In genomic region chr20:57609842-57610167, GRCh38 we compare ENCODE assay signal across 22 cellular contexts. TPM values are rescaled to one million over a fixed set of nuclear protein-coding genes. Genes with fewer than 3 reads are reported as not detected.
DNase-seq lines count a peak whose midpoint lies in the region; ATAC-seq, FAIRE-seq and TF ChIP-seq lines count a peak whose summit lies in the region.
"Had no signal": no experiment of that assay in that cellular context is flagged by ENCODE, and none has a peak within 500 bp of the region (broad histone marks: within the 10 kb centered on the region; RNA-seq: fewer than 3 reads in every experiment).

No MANE protein-coding gene starts in this region.

- no peak for TF ChIP-seq RAD21 in K562 (CRISPR knock-in tag; conservative IDR thresholded peaks at IDR 0.05 in 1 of 2, IDR thresholded peaks at IDR 0.05 in 1 of 2)

- no peak for TF ChIP-seq POLR2A in K562 (conservative IDR thresholded peaks at IDR 0.05)
- TF ChIP-seq POLR2A in spleen (IDR thresholded peaks at IDR 0.05): no peak

- peaks cover 30% of the 10 kb centered on the region for H4K20me1 ChIP-seq in DND-41 (ENCODE audit: insufficient read depth, low read length)
- H4K20me1 ChIP-seq in K562 (replicated peaks; ENCODE audit: control insufficient read depth, insufficient read depth, low read length): peaks cover 4% of the 10 kb centered on the region; the same call in 1 of the 2 replicates

- TF ChIP-seq EP300 in K562 (IDR thresholded peaks at IDR 0.05; ENCODE audit: low read length): no peak

- in situ Hi-C loops in K562 (cut with MboI): loop anchor here (25.0 kb wide), 1 partner anchor 602 kb away; no protein-coding TSS in a partner anchor

- FAIRE-seq in K562 (lab: Jason Lieb, UNC): no peak
- FAIRE-seq: H54, small intestine had no signal

- H3K27me3 ChIP-seq in DND-41 (ENCODE audit: insufficient read depth, low read length, poor library complexity) (peaks cover 40% of the 10 kb centered on the region), K562 (ENCODE audit: control insufficient read depth in 2 of 2, insufficient read depth in 2 of 2, low read length in 2 of 2) (peaks cover 16 to 49% of the 10 kb centered on the region in 2 experiments; a peak in 4 of 5 replicates), spleen (replicated peaks in 1 of 7) (no peaks in the 10 kb centered on the region)

- no peak overlapping the region for H3K4me3 Mint-ChIP-seq in activated naive CD4-positive, alpha-beta T cell treated with anti-CD3 and anti-CD28 coated beads for 36 hours
- H3K4me3 Mint-ChIP-seq in endothelial cell (ENCODE audit: unreplicated experiment): no peak overlapping the region
- no peak overlapping the region for H3K4me3 Mint-ChIP-seq in effector memory CD8-positive, alpha-beta T cell
- H3K4me3 Mint-ChIP-seq: CD4-positive, alpha-beta memory T cell; nephron had no signal

- no peak for DNase-seq in DND-41
- no peak for DNase-seq in HFF-Myc (ENCODE audit: extremely low read depth, low read depth)
- DNase-seq in K562 (ENCODE audit: extremely low read depth in 1 of 4, low spot score in 3 of 4): no peak
- peak; percentile 36 for DNase-seq in spleen
- no peak for DNase-seq in activated naive CD4-positive, alpha-beta T cell treated with anti-CD3 and anti-CD28 coated beads for 36 hours
- DNase-seq in endothelial cell (ENCODE audit: low spot score): no peak
- no peak for DNase-seq in effector memory CD8-positive, alpha-beta T cell
- DNase-seq: activated CD4-positive, alpha-beta T cell treated with anti-CD3 and anti-CD28 coated beads, Interleukin-2, amount 50 U/mL, for 1 hour; activated naive CD4-positive, alpha-beta T cell treated with Interleukin-2 at 50 U/mL for 16 hours; activated T-cell treated with anti-CD3 and anti-CD28 coated beads for 4 hours; CD4-positive, alpha-beta memory T cell; DMS79; foreskin keratinocyte; KG1; NCI-H1105 treated with DMSO at 0.1 percent for 48 hours; small intestine; stimulated activated CD4-positive, alpha-beta T cell treated with anti-CD3 and anti-CD28 coated beads, Interleukin-4, amount 100 ng/mL, for 4 hours; substantia nigra had no signal

- H3K9ac ChIP-seq in DND-41 (ENCODE audit: low read depth, low read length): no peak overlapping the region
- H3K9ac ChIP-seq in K562 (ENCODE audit: insufficient read depth in 1 of 2, low read depth in 2 of 2, low read length in 2 of 2): no peak overlapping the region

- CTCF ChIA-PET in K562 (lab: Yijun Ruan, JAX; ENCODE audit: low intra/inter-chr PET ratio): no interaction called here
- CTCF ChIA-PET in activated naive CD4-positive, alpha-beta T cell treated with anti-CD3 and anti-CD28 coated beads for 36 hours (lab: Charles Lee): no interaction called here

- no peaks in the 10 kb centered on the region for H3K9me3 ChIP-seq in DND-41 (ENCODE audit: insufficient read depth, low read length, severe bottlenecking)
- no peaks in the 10 kb centered on the region for H3K9me3 ChIP-seq in K562 (replicated peaks; ENCODE audit: control insufficient read depth, insufficient read depth, low read depth, low read length)
- no peaks in the 10 kb centered on the region for H3K9me3 ChIP-seq in spleen
- H3K9me3 ChIP-seq: psoas muscle had no signal

- TF ChIP-seq CTCF in DND-41 (IDR thresholded peaks at IDR 0.05; ENCODE audit: borderline replicate concordance, extremely low read depth, low read length, poor library complexity, severe bottlenecking): peak; percentile 31
- peak; percentile 19 for TF ChIP-seq CTCF in HFF-Myc (IDR thresholded peaks at IDR 0.05; ENCODE audit: low read depth, low read length, missing control alignments)
- TF ChIP-seq CTCF in K562 (IDR thresholded peaks at IDR 0.05 in 2 of 3, conservative IDR thresholded peaks at IDR 0.05 in 1 of 3; ENCODE audit: insufficient read depth in 2 of 3, low read depth in 1 of 3, low read length in 3 of 3): peak in 1 of 3 experiments; percentile 40; a peak in 1 of 6 replicates
- TF ChIP-seq CTCF in spleen (IDR thresholded peaks at IDR 0.05 in 8 of 11, conservative IDR thresholded peaks at IDR 0.05 in 3 of 11): no peak
- no peak for TF ChIP-seq CTCF in endothelial cell (IDR thresholded peaks at IDR 0.05; ENCODE audit: unreplicated experiment)

- H3K9me1 ChIP-seq in K562 (ENCODE audit: control insufficient read depth, insufficient read depth, low read length): no peaks in the 10 kb centered on the region

- no peak overlapping the region for H2AFZ ChIP-seq in DND-41 (ENCODE audit: low read depth, low read length)
- no peak overlapping the region for H2AFZ ChIP-seq in K562 (ENCODE audit: low read depth, low read length)

- H3K36me3 ChIP-seq in DND-41 (ENCODE audit: insufficient read depth, low read length): no peaks in the 10 kb centered on the region
- no peaks in the 10 kb centered on the region for H3K36me3 ChIP-seq in K562 (ENCODE audit: control insufficient read depth, insufficient read depth, low read length)
- peaks cover 0 to 83% (median 39%) of the 10 kb centered on the region in 6 donors for H3K36me3 ChIP-seq in spleen

- ATAC-seq in DND-41 (ENCODE audit: insufficient read depth, low read depth) (peak; percentile 62), K562 (peak; percentile 56)
- ATAC-seq in effector memory CD8-positive, alpha-beta T cell (replicated peaks): no peak
- ATAC-seq: foreskin keratinocyte, psoas muscle had no signal

- no peaks in the 10 kb centered on the region for H3K79me2 ChIP-seq in DND-41 (ENCODE audit: insufficient read depth, low read length)
- H3K79me2 ChIP-seq in K562 (ENCODE audit: control insufficient read depth, insufficient read depth, low read length): no peaks in the 10 kb centered on the region

- peaks cover 9% of the 10 kb centered on the region for H3K36me3 Mint-ChIP-seq in activated naive CD4-positive, alpha-beta T cell treated with anti-CD3 and anti-CD28 coated beads for 36 hours (ENCODE audit: low read depth)
- peaks cover 2% of the 10 kb centered on the region for H3K36me3 Mint-ChIP-seq in endothelial cell (ENCODE audit: low read depth, unreplicated experiment)
- peaks cover 75% of the 10 kb centered on the region for H3K36me3 Mint-ChIP-seq in effector memory CD8-positive, alpha-beta T cell (ENCODE audit: insufficient read depth)

- H3K27me3 Mint-ChIP-seq in activated naive CD4-positive, alpha-beta T cell treated with anti-CD3 and anti-CD28 coated beads for 36 hours (ENCODE audit: low read depth): no peaks in the 10 kb centered on the region
- H3K27me3 Mint-ChIP-seq in endothelial cell (ENCODE audit: unreplicated experiment): peaks cover 5% of the 10 kb centered on the region
- H3K27me3 Mint-ChIP-seq in effector memory CD8-positive, alpha-beta T cell: no peaks in the 10 kb centered on the region
- H3K27me3 Mint-ChIP-seq: CD4-positive, alpha-beta memory T cell had no signal

- H3K27ac ChIP-seq in DND-41 (ENCODE audit: low read length): no peak overlapping the region
- no peak overlapping the region for H3K27ac ChIP-seq in K562 (ENCODE audit: extremely low read depth, low read depth, low read length)
- no peak overlapping the region for H3K27ac ChIP-seq in spleen
- H3K27ac ChIP-seq: coronary artery, foreskin keratinocyte, psoas muscle had no signal

- H3K4me3 ChIP-seq in DND-41 (ENCODE audit: low read depth in 1 of 2, low read length in 2 of 2) (no peak overlapping the region), HFF-Myc (replicated peaks; ENCODE audit: low read depth, low read length) (no peak overlapping the region), K562 (no peak overlapping the region), spleen (no peak overlapping the region)
- H3K4me3 ChIP-seq: coronary artery, psoas muscle had no signal

- no peak overlapping the region for H3K4me2 ChIP-seq in DND-41 (ENCODE audit: insufficient read depth, low read length)
- no peak overlapping the region for H3K4me2 ChIP-seq in K562 (ENCODE audit: insufficient read depth, low read length)

- H3K9me3 Mint-ChIP-seq in activated naive CD4-positive, alpha-beta T cell treated with anti-CD3 and anti-CD28 coated beads for 36 hours: no peaks in the 10 kb centered on the region
- H3K9me3 Mint-ChIP-seq in endothelial cell (ENCODE audit: unreplicated experiment): no peaks in the 10 kb centered on the region
- H3K9me3 Mint-ChIP-seq in effector memory CD8-positive, alpha-beta T cell: no peaks in the 10 kb centered on the region
- H3K9me3 Mint-ChIP-seq: CD4-positive, alpha-beta memory T cell; nephron had no signal

- intact Hi-C loops in K562 (cut with micrococcal nuclease) (no loop called here), spleen (cut with DNase I; ENCODE audit: low total_unique reads) (loop anchor here (10.0 kb wide), 1 partner anchor 45 kb away; no protein-coding TSS in a partner anchor)
- intact Hi-C loops in activated naive CD4-positive, alpha-beta T cell treated with anti-CD3 and anti-CD28 coated beads for 36 hours (cut with micrococcal nuclease): loop anchor here (10.0 kb wide), 1 partner anchor 1195 kb away; the partner anchor contains the start of gene CASS4

- 2% methylated on average over 7 of the region's 8 CpGs for WGBS in K562 (ENCODE audit: insufficient coverage, low coverage, missing lambda C conversion rate)
- WGBS in spleen, 5 donors: 92 to 95% (median 93%) methylated on average over 8 of the region's 8 CpGs

- H3K4me1 Mint-ChIP-seq in activated naive CD4-positive, alpha-beta T cell treated with anti-CD3 and anti-CD28 coated beads for 36 hours (ENCODE audit: low read depth): peaks cover 6% of the 10 kb centered on the region
- peaks cover 8% of the 10 kb centered on the region for H3K4me1 Mint-ChIP-seq in endothelial cell (ENCODE audit: unreplicated experiment)
- peaks cover 21 to 23% of the 10 kb centered on the region in 2 donors for H3K4me1 Mint-ChIP-seq in effector memory CD8-positive, alpha-beta T cell (ENCODE audit: low read depth in 2 of 2)

- POLR2A ChIA-PET in K562 (lab: Yijun Ruan, JAX): interaction anchor here (1.1 kb wide), 1 partner anchor 13 kb away, joined by 3 read pairs; no protein-coding TSS in a partner anchor

- H3K4me1 ChIP-seq in DND-41 (ENCODE audit: insufficient read depth, low read length): no peaks in the 10 kb centered on the region
- peaks cover 0 to 3% of the 10 kb centered on the region in 2 experiments; a peak in 3 of 5 replicates for H3K4me1 ChIP-seq in K562 (replicated peaks in 1 of 2; ENCODE audit: control insufficient read depth in 2 of 2, insufficient read depth in 2 of 2, low read length in 2 of 2)
- H3K4me1 ChIP-seq in spleen: peaks cover 0 to 16% (median 2%) of the 10 kb centered on the region in 6 donors
- H3K4me1 ChIP-seq: foreskin keratinocyte, psoas muscle had no signal

- BruUV-seq in K562 (replicated peaks; lab: Mats Ljungman, UMichigan): no TSS peak

- H3K27ac Mint-ChIP-seq in activated naive CD4-positive, alpha-beta T cell treated with anti-CD3 and anti-CD28 coated beads for 36 hours: no peak overlapping the region
- no peak overlapping the region for H3K27ac Mint-ChIP-seq in endothelial cell (ENCODE audit: unreplicated experiment)
- peak overlapping the region in 1 of 2 donors; percentile 75 for H3K27ac Mint-ChIP-seq in effector memory CD8-positive, alpha-beta T cell

RNA-seq across cellular contexts. Expression of gene ZBP1, which starts 10.4 kb away (rescaled TPM):
- not detected in 2 replicates for total RNA-seq in K562 (2011; cell fraction: chromatin; rRNA removed; ENCODE audit: low replicate concordance)
- not detected in 2 replicates for total RNA-seq in K562 (2011; cell fraction: nucleolus; rRNA removed)
- not detected in 2 replicates for total RNA-seq in K562 (2011; cell fraction: nucleoplasm; rRNA removed)
- not detected in 2 replicates for total RNA-seq in K562 (2014; rRNA removed)
- total RNA-seq in K562 (2014; rRNA removed; fragmentation: Illumina TruSeq; extraction: Trizol): not detected in 2 replicates
- not detected in 2 replicates for total RNA-seq in K562 (2015; rRNA removed; fragmentation: Illumina TruSeq; extraction: Trizol)
- total RNA-seq in K562 (2021): not detected in 2 replicates
- polyA plus RNA-seq in K562 (2011; rRNA removed): not detected in 2 replicates
- not detected in 2 replicates for polyA plus RNA-seq in K562 (2011; cell fraction: cytosol; rRNA removed)
- polyA plus RNA-seq in K562 (2011; cell fraction: nucleus; rRNA removed): not detected in 2 replicates
- not detected in 2 replicates for polyA plus RNA-seq in K562 (2012)
- polyA plus RNA-seq in K562 (2014; fragmentation: Illumina TruSeq; extraction: Trizol): not detected in 2 replicates
- polyA plus RNA-seq in K562 (2014; fragmentation: Nextera tagmentation; extraction: Ambion mirVana): not detected
- not detected in 2 replicates for polyA plus RNA-seq in K562 (2014; rRNA removed)
- not detected in 2 replicates for polyA minus RNA-seq in K562 (2011; rRNA and poly(A)+ RNA removed)
- not detected in 2 replicates for polyA minus RNA-seq in K562 (2011; cell fraction: cytosol; rRNA and poly(A)+ RNA removed)
- polyA minus RNA-seq in K562 (2011; cell fraction: nucleus; rRNA and poly(A)+ RNA removed): not detected in 2 replicates
- total RNA-seq in spleen: 10 to 100 TPM; 11.7 to 28.4 (median 20.9) TPM
- polyA plus RNA-seq in spleen: 10 to 100 TPM in 1 of 3 donors, 1 to 10 TPM in 2; 8.6 to 11.2 (median 9.8) TPM
- under 1 TPM in 1 of 2 experiments, not detected in 1; 0.14 TPM for total RNA-seq in activated naive CD4-positive, alpha-beta T cell treated with anti-CD3 and anti-CD28 coated beads for 36 hours
- not detected for total RNA-seq in endothelial cell (ENCODE audit: unreplicated experiment)
- total RNA-seq: foreskin keratinocyte had no signal

RNA-seq across cellular contexts. Expression of gene PCK1, which starts 48.9 kb away (rescaled TPM):
- 0.70 and 2.3 TPM in 2 replicates for total RNA-seq in K562 (2011; cell fraction: chromatin; rRNA removed; ENCODE audit: low replicate concordance)
- total RNA-seq in K562 (2011; cell fraction: nucleolus; rRNA removed): 0.92 and 1.3 TPM in 2 replicates
- 0.38 and 1.2 TPM in 2 replicates for total RNA-seq in K562 (2011; cell fraction: nucleoplasm; rRNA removed)
- total RNA-seq in K562 (2014; rRNA removed) (0.05 and 0.16 TPM in 2 replicates), K562 (2014; rRNA removed; fragmentation: Illumina TruSeq; extraction: Trizol) (0.13 and 0.18 TPM in 2 replicates), K562 (2015; rRNA removed; fragmentation: Illumina TruSeq; extraction: Trizol) (0.29 and 0.30 TPM in 2 replicates), K562 (2021) (0.54 and 0.73 TPM in 2 replicates), spleen (under 1 TPM in 4 of 7 donors, not detected in 3; 0.17 to 0.67 (median 0.41) TPM), endothelial cell (ENCODE audit: unreplicated experiment) (not detected)
- polyA plus RNA-seq in K562 (2011; rRNA removed) (0.09 and 0.15 TPM in 2 replicates), K562 (2014; fragmentation: Illumina TruSeq; extraction: Trizol) (0.12 and 0.14 TPM in 2 replicates), K562 (2014; fragmentation: Nextera tagmentation; extraction: Ambion mirVana) (under 1 TPM; 0.10 to 0.15 TPM), K562 (2014; rRNA removed) (0.12 and 0.46 TPM in 2 replicates), spleen (under 1 TPM; 0.04 to 0.13 (median 0.05) TPM)
- polyA plus RNA-seq in K562 (2011; cell fraction: cytosol; rRNA removed): 0.04 and 0.48 TPM in 2 replicates
- polyA plus RNA-seq in K562 (2011; cell fraction: nucleus; rRNA removed): 0.90 and 1.5 TPM in 2 replicates
- polyA plus RNA-seq in K562 (2012): 0.14 and 0.21 TPM in 2 replicates
- polyA minus RNA-seq in K562 (2011; rRNA and poly(A)+ RNA removed): 0.72 and 1.2 TPM in 2 replicates
- 1.2 TPM in 1 of 2 replicates, not detected in the other for polyA minus RNA-seq in K562 (2011; cell fraction: cytosol; rRNA and poly(A)+ RNA removed)
- polyA minus RNA-seq in K562 (2011; cell fraction: nucleus; rRNA and poly(A)+ RNA removed): 0.67 and 1.1 TPM in 2 replicates
- not detected for total RNA-seq in activated naive CD4-positive, alpha-beta T cell treated with anti-CD3 and anti-CD28 coated beads for 36 hours
- total RNA-seq: CD4-positive, alpha-beta memory T cell; foreskin keratinocyte had no signal
- polyA plus RNA-seq: CD4-positive, alpha-beta memory T cell; foreskin keratinocyte had no signal

Comparison
In these comparisons a context has a peak if more than half of its experiments do, and no peak if none do; other contexts are left out.
1. CTCF ChIP-seq: peak in DND-41 (single experiment) and HFF-Myc (single experiment); none in spleen (0 of 11) and endothelial cell (single experiment).
2. RNA of gene ZBP1, which starts 10.4 kb away (total RNA-seq): 11.7 to 28.4 TPM in spleen; 0.14 TPM in activated naive CD4-positive, alpha-beta T cell treated with anti-CD3 and anti-CD28 coated beads for 36 hours, not detected in K562 and not detected in endothelial cell (single experiment); every median in the first group is over 10 times any median in the second.